In genomic region chr11:85164743-85165142, GRCh38 we compare ENCODE assay signal across 20 cellular contexts.
DNase-seq lines count a peak whose midpoint lies in the region; ATAC-seq lines count a peak whose summit lies in the region.
"Had no signal": no experiment of that assay in that cellular context is flagged by ENCODE, and none has a peak within 500 bp of the region (broad histone marks: within the 10 kb centered on the region; RNA-seq: fewer than 3 reads in every experiment).

No MANE protein-coding gene starts in this region.

- no peaks in the 10 kb centered on the region for H3K36me3 Mint-ChIP-seq in memory B cell
- H3K36me3 Mint-ChIP-seq in stimulated activated memory B cell treated with anti-CD40 and anti-IgM and Interleukin-4, amounts not matched to agents 10 μg/mL and 1 μg/mL and 100 μg/mL, for 72 hours: no peaks in the 10 kb centered on the region
- H3K36me3 Mint-ChIP-seq: CD14-positive monocyte; CD8-positive, alpha-beta memory T cell had no signal

- peak overlapping the region; percentile 2 for H3K27ac Mint-ChIP-seq in memory B cell
- peak overlapping the region; percentile 9 for H3K27ac Mint-ChIP-seq in stimulated activated memory B cell treated with anti-CD40 and anti-IgM and Interleukin-4, amounts not matched to agents 10 μg/mL and 1 μg/mL and 100 μg/mL, for 72 hours
- H3K27ac Mint-ChIP-seq: CD14-positive monocyte; CD4-positive, alpha-beta T cell; CD8-positive, alpha-beta memory T cell had no signal

- H3K4me1 Mint-ChIP-seq in memory B cell: peaks cover 6% of the 10 kb centered on the region
- H3K4me1 Mint-ChIP-seq in stimulated activated memory B cell treated with anti-CD40 and anti-IgM and Interleukin-4, amounts not matched to agents 10 μg/mL and 1 μg/mL and 100 μg/mL, for 72 hours: peaks cover 19% of the 10 kb centered on the region
- H3K4me1 Mint-ChIP-seq: CD14-positive monocyte; CD8-positive, alpha-beta memory T cell had no signal

- no peaks in the 10 kb centered on the region for H3K9me3 Mint-ChIP-seq in memory B cell
- H3K9me3 Mint-ChIP-seq in stimulated activated memory B cell treated with anti-CD40 and anti-IgM and Interleukin-4, amounts not matched to agents 10 μg/mL and 1 μg/mL and 100 μg/mL, for 72 hours: no peaks in the 10 kb centered on the region

- DNase-seq in memory B cell (ENCODE audit: low spot score in 2 of 2) (no peak), NCI-H1092 treated with DMSO at 0.1 percent for 48 hours (lab: John Stamatoyannopoulos, UW) (no peak)
- DNase-seq: AML-193; BE2C; CD4-positive, alpha-beta T cell; CD8-positive, alpha-beta memory T cell; DMS 273 treated with DMSO at 0.1 percent for 48 hours; DMS79; EL; GDM1; GM23248; H7; HCEC 1CT had no signal

- H3K27me3 Mint-ChIP-seq in memory B cell: no peaks in the 10 kb centered on the region
- H3K27me3 Mint-ChIP-seq in stimulated activated memory B cell treated with anti-CD40 and anti-IgM and Interleukin-4, amounts not matched to agents 10 μg/mL and 1 μg/mL and 100 μg/mL, for 72 hours: no peaks in the 10 kb centered on the region
- H3K27me3 Mint-ChIP-seq: CD4-positive, alpha-beta T cell; CD8-positive, alpha-beta memory T cell had no signal

- no peak overlapping the region for H3K4me3 Mint-ChIP-seq in memory B cell
- no peak overlapping the region for H3K4me3 Mint-ChIP-seq in stimulated activated memory B cell treated with anti-CD40 and anti-IgM and Interleukin-4, amounts not matched to agents 10 μg/mL and 1 μg/mL and 100 μg/mL, for 72 hours
- H3K4me3 Mint-ChIP-seq: CD14-positive monocyte; CD4-positive, alpha-beta T cell; CD8-positive, alpha-beta memory T cell had no signal

- ATAC-seq in GM19351 (IDR thresholded peaks at IDR 0.05; ENCODE audit: unreplicated experiment) (peak; percentile 50), HG03432 (IDR thresholded peaks at IDR 0.05; ENCODE audit: unreplicated experiment) (peak; percentile 49), memory B cell (ENCODE audit: low read depth) (no peak), HG02840 (IDR thresholded peaks at IDR 0.05; ENCODE audit: low FRiP score, unreplicated experiment) (no peak), GM19455 (IDR thresholded peaks at IDR 0.05; ENCODE audit: unreplicated experiment) (no peak)
- ATAC-seq in stimulated activated memory B cell treated with anti-CD40 and anti-IgM and Interleukin-4, amounts not matched to agents 10 μg/mL and 1 μg/mL and 100 μg/mL, for 72 hours: peak; percentile 53
- ATAC-seq: GM12878 had no signal

Comparison
In these comparisons a context has a peak if more than half of its experiments do, and no peak if none do; other contexts are left out.
1. ATAC-seq: peak in GM19351 (single experiment), HG03432 (single experiment) and stimulated activated memory B cell treated with anti-CD40 and anti-IgM and Interleukin-4, amounts not matched to agents 10 μg/mL and 1 μg/mL and 100 μg/mL, for 72 hours (single experiment); none in memory B cell (single experiment), HG02840 (single experiment) and GM19455 (single experiment).